Comparison of ENCODE assay signal across 8 cellular contexts in the genomic region with DNA sequence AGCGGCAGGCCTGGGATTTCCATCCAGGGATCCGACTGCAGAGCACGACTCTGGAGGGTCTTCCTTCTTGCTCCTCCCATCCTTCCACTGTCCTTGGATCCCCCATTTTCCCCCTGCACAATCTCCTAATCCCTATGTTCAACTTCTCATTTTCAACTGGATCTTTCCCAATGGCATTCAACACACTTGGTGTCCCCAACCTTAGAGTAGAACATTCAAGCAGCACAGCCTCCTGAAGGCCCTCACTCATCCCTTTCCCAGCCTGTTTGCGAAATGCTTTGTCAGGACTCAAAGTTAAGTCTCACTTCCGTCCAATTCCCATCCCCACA. TPM values are rescaled to one million over a fixed set of nuclear protein-coding genes. Genes with fewer than 3 reads are reported as not detected.
A peak's percentile ranks its signal among the peaks of the same experiment; 100 is the strongest.
DNase-seq lines count a peak whose midpoint lies in the region; ATAC-seq, FAIRE-seq and TF ChIP-seq lines count a peak whose summit lies in the region.

No MANE protein-coding gene starts in this region.

- H3K4me3 Mint-ChIP-seq in activated T-cell treated with anti-CD3 and anti-CD28 coated beads, Interleukin-2, amount 50 U/mL, for 72 hours, result peak overlapping the region; percentile 92 to 93

- TF ChIP-seq POLR2A in GM12892 (IDR thresholded peaks at IDR 0.05; ENCODE audit: low read depth, low read length), result no peak; the same call in 1 of the 2 replicates

- peaks cover 23 to 32% of the 10 kb centered on the region in 2 donors for H3K36me3 Mint-ChIP-seq in activated T-cell treated with anti-CD3 and anti-CD28 coated beads, Interleukin-2, amount 50 U/mL, for 72 hours (ENCODE audit: insufficient read depth in 2 of 2)

- H3K4me1 ChIP-seq in adipocyte (ENCODE audit: control insufficient read depth, insufficient read depth, low read length) (peaks cover 26% of the 10 kb centered on the region), liver (ENCODE audit: control insufficient read depth in 4 of 4, insufficient read depth in 4 of 4, low read length in 3 of 4) (peaks cover 2 to 22% (median 19%) of the 10 kb centered on the region in 4 donors), tibial artery (peaks cover 0 to 21% (median 17%) of the 10 kb centered on the region in 4 donors)

- DNase-seq in activated T-cell treated with anti-CD3 and anti-CD28 coated beads, Interleukin-2, amount 50 U/mL, for 72 hours, result no peak
- DNase-seq in activated T-cell treated with anti-CD3 and anti-CD28 coated beads, Interleukin-2, amount 50 U/mL, for 48 hours, result no peak
- no peak for DNase-seq in adipocyte (ENCODE audit: low read depth)
- DNase-seq in tibial artery, result no peak
- no peak for DNase-seq in GM12892 (ENCODE audit: insufficient read length)
- no peak for DNase-seq in NCI-H1092 (lab: John Stamatoyannopoulos, UW)

- no peak for TF ChIP-seq CTCF in liver (IDR thresholded peaks at IDR 0.05; ENCODE audit: low read depth, low read length, missing input control)
- no peak for TF ChIP-seq CTCF in tibial artery (IDR thresholded peaks at IDR 0.05)

- H3K27me3 ChIP-seq in adipocyte (replicated peaks; ENCODE audit: control insufficient read depth, insufficient read depth, low read length) (no peaks in the 10 kb centered on the region), liver (ENCODE audit: control insufficient read depth in 4 of 4, insufficient read depth in 4 of 4, low read length in 3 of 4) (no peaks in the 10 kb centered on the region), tibial artery (no peaks in the 10 kb centered on the region)

- H3K9me3 ChIP-seq in adipocyte (ENCODE audit: control insufficient read depth, low read length), result no peaks in the 10 kb centered on the region
- H3K9me3 ChIP-seq in liver (ENCODE audit: control insufficient read depth in 4 of 4, low read length in 3 of 4), result no peaks in the 10 kb centered on the region
- H3K9me3 ChIP-seq in tibial artery, result no peaks in the 10 kb centered on the region

- H3K9ac ChIP-seq in adipocyte (ENCODE audit: low read length), result peak overlapping the region; percentile 92
- peak overlapping the region; percentile 81 to 82 for H3K9ac ChIP-seq in liver (ENCODE audit: low read depth in 1 of 2, low read length in 2 of 2)

- no peak for FAIRE-seq in GM12892 (lab: Jason Lieb, UNC)

- peaks cover 41% of the 10 kb centered on the region for H3K4me1 Mint-ChIP-seq in activated T-cell treated with anti-CD3 and anti-CD28 coated beads, Interleukin-2, amount 50 U/mL, for 72 hours (ENCODE audit: low read depth)

- H3K4me3 ChIP-seq in adipocyte (ENCODE audit: low read length), result peak overlapping the region; percentile 85
- peak overlapping the region; percentile 69 to 79 (median 73) for H3K4me3 ChIP-seq in liver (ENCODE audit: low read depth in 1 of 3, low read length in 3 of 3)
- H3K4me3 ChIP-seq in tibial artery, result peak overlapping the region; percentile 85 to 98

- H3K27ac Mint-ChIP-seq in activated T-cell treated with anti-CD3 and anti-CD28 coated beads, Interleukin-2, amount 50 U/mL, for 72 hours, result peak overlapping the region; percentile 96

- peak overlapping the region; percentile 73 to 89 for H3K27ac ChIP-seq in liver (ENCODE audit: low read depth in 1 of 2, low read length in 2 of 2)
- H3K27ac ChIP-seq in tibial artery, result peak overlapping the region; percentile 85 to 91

- intact Hi-C loops in tibial artery (cut with DNase I; ENCODE audit: low total_unique reads), result loop anchor here (5.0 to 10.0 kb wide), 2 partner anchors 179 to 256 kb away; partner anchors contain the start of gene ACAD9

- no peaks in the 10 kb centered on the region for H3K9me3 Mint-ChIP-seq in activated T-cell treated with anti-CD3 and anti-CD28 coated beads, Interleukin-2, amount 50 U/mL, for 72 hours

- WGBS in liver, result 39% methylated on average over 5 of the region's 5 CpGs

- TF ChIP-seq RAD21 in liver (IDR thresholded peaks at IDR 0.05), result no peak

- H3K27me3 Mint-ChIP-seq in activated T-cell treated with anti-CD3 and anti-CD28 coated beads, Interleukin-2, amount 50 U/mL, for 72 hours (ENCODE audit: low read depth), result no peaks in the 10 kb centered on the region

- no peak for ATAC-seq in activated T-cell treated with anti-CD3 and anti-CD28 coated beads, Interleukin-2, amount 50 U/mL, for 72 hours (replicated peaks in 1 of 2)
- no peak for ATAC-seq in GM18861 (IDR thresholded peaks at IDR 0.05; ENCODE audit: unreplicated experiment)

- H3K36me3 ChIP-seq in adipocyte (ENCODE audit: control insufficient read depth, insufficient read depth, low read length, severe bottlenecking), result peaks cover 46% of the 10 kb centered on the region
- peaks cover 13 to 29% (median 22%) of the 10 kb centered on the region in 4 donors for H3K36me3 ChIP-seq in liver (ENCODE audit: control insufficient read depth in 4 of 4, insufficient read depth in 3 of 4, low read depth in 1 of 4, low read length in 3 of 4)
- H3K36me3 ChIP-seq in tibial artery, result peaks cover 7 to 43% (median 41%) of the 10 kb centered on the region in 3 donors

TF ChIP-seq in liver, 16 proteins besides CTCF, POLR2A, EP300 and RAD21:
- TF ChIP-seq FOXA2 (IDR thresholded peaks at IDR 0.05) (no peak), GABPA (IDR thresholded peaks at IDR 0.05 in 1 of 2, conservative IDR thresholded peaks at IDR 0.05 in 1 of 2) (no peak), EGR1 (IDR thresholded peaks at IDR 0.05; ENCODE audit: low read depth in 2 of 2) (no peak), YY1 (IDR thresholded peaks at IDR 0.05) (no peak), SP1 (IDR thresholded peaks at IDR 0.05) (no peak), RXRA (IDR thresholded peaks at IDR 0.05) (no peak), TAF1 (conservative IDR thresholded peaks at IDR 0.05) (no peak)

RNA-seq across cellular contexts. Expression of gene RPN1, which starts 32.3 kb away (rescaled TPM):
- total RNA-seq in activated T-cell treated with anti-CD3 and anti-CD28 coated beads, Interleukin-2, amount 50 U/mL, for 72 hours, result 100 to 1,000 TPM; 155 to 179 TPM
- total RNA-seq in liver, result 100 to 1,000 TPM; 252 to 407 TPM
- polyA plus RNA-seq in liver, result 100 to 1,000 TPM; 132 to 247 TPM
- polyA plus RNA-seq in GM12892 (2012; ENCODE audit: missing spikeins), result 90.0 TPM
